Comparison of ENCODE assay signal across 1 cellular context in genomic region chr13:27449936-27450828, GRCh38.
A peak's percentile ranks its signal among the peaks of the same experiment; 100 is the strongest.
TF ChIP-seq lines count a peak whose summit lies in the region.

TSS of gene MTIF3 (minus strand) at chr13:27450564. CDS start at chr13:27440448, 10,116 bp downstream.

TF ChIP-seq in WTC11, 78 proteins besides CTCF, POLR2A, EP300 and RAD21 (continued from another document):
- peak; percentile 64; the same call in 1 of the 2 replicates for TF ChIP-seq ARID4B (CRISPR knock-in tag; IDR thresholded peaks at IDR 0.05; ENCODE audit: borderline replicate concordance)
- TF ChIP-seq AR (CRISPR knock-in tag; IDR thresholded peaks at IDR 0.05) = no peak
- TF ChIP-seq USF1 (CRISPR knock-in tag; IDR thresholded peaks at IDR 0.05) = 0 out of 2 replicates have a peak, but pooled peaks have one; percentile 15
- TF ChIP-seq HMGXB4 (CRISPR knock-in tag; IDR thresholded peaks at IDR 0.05) = peak; percentile 73; the same call in 1 of the 2 replicates
- TF ChIP-seq ZNF423 (CRISPR knock-in tag; IDR thresholded peaks at IDR 0.05) = no peak
- 0 out of 2 replicates have a peak, but pooled peaks have one; percentile 29 for TF ChIP-seq ATF1 (CRISPR knock-in tag; IDR thresholded peaks at IDR 0.05)
- TF ChIP-seq ATF3 (CRISPR knock-in tag; conservative IDR thresholded peaks at IDR 0.05) = no peak
- TF ChIP-seq MYBL2 (CRISPR knock-in tag; IDR thresholded peaks at IDR 0.05) = peak; percentile 70; the same call in 1 of the 2 replicates
- no peak for TF ChIP-seq SMAD3 (CRISPR knock-in tag; IDR thresholded peaks at IDR 0.05; ENCODE audit: borderline replicate concordance)
- TF ChIP-seq JUN (CRISPR knock-in tag; IDR thresholded peaks at IDR 0.05) = 0 out of 2 replicates have a peak, but pooled peaks have one; percentile 55
- peak; percentile 41; the same call in 1 of the 2 replicates for TF ChIP-seq STAT6 (CRISPR knock-in tag; conservative IDR thresholded peaks at IDR 0.05; ENCODE audit: low read depth)
- TF ChIP-seq NFE2L1 (CRISPR knock-in tag; IDR thresholded peaks at IDR 0.05) = no peak
- no peak for TF ChIP-seq ZNF232 (CRISPR knock-in tag; IDR thresholded peaks at IDR 0.05)
- TF ChIP-seq NR3C1 (CRISPR knock-in tag; conservative IDR thresholded peaks at IDR 0.05; ENCODE audit: low read depth) = no peak
